In genomic region chr2:204871246-204871953, GRCh38 we compare ENCODE assay signal across 8 cellular contexts.
DNase-seq lines count a peak whose midpoint lies in the region; ATAC-seq and TF ChIP-seq lines count a peak whose summit lies in the region.
"Had no signal": no experiment of that assay in that cellular context is flagged by ENCODE, and none has a peak within 500 bp of the region (broad histone marks: within the 10 kb centered on the region; RNA-seq: fewer than 3 reads in every experiment).

No MANE protein-coding gene starts in this region.

- no peak overlapping the region for H3K4me3 Mint-ChIP-seq in natural killer cell treated with Interleukin-12 subunit alpha and Interleukin-12 subunit beta and Interleukin-15 and Interleukin-18, amount 100 ng/mL, for 72 hours

- H3K36me3 Mint-ChIP-seq in natural killer cell treated with Interleukin-12 subunit alpha and Interleukin-12 subunit beta and Interleukin-15 and Interleukin-18, amount 100 ng/mL, for 72 hours = no peaks in the 10 kb centered on the region

- peak overlapping the region in 1 of 2 donors; percentile 26 for H3K27ac Mint-ChIP-seq in natural killer cell treated with Interleukin-12 subunit alpha and Interleukin-12 subunit beta and Interleukin-15 and Interleukin-18, amount 100 ng/mL, for 72 hours

- no peak overlapping the region for H3K27ac ChIP-seq in brain microvascular endothelial cell

- H3K36me3 ChIP-seq in brain microvascular endothelial cell (replicated peaks) = no peaks in the 10 kb centered on the region

- no peaks in the 10 kb centered on the region for H3K27me3 ChIP-seq in brain microvascular endothelial cell (replicated peaks)

- in situ Hi-C loops in brain microvascular endothelial cell (cut with HindIII; ENCODE audit: low pct_ligation_motif_present, low sequenced_read_pairs) = no loop called here

- H3K4me3 ChIP-seq in brain microvascular endothelial cell (ENCODE audit: low read depth, low read length) = no peak overlapping the region

- H3K9me3 Mint-ChIP-seq in natural killer cell treated with Interleukin-12 subunit alpha and Interleukin-12 subunit beta and Interleukin-15 and Interleukin-18, amount 100 ng/mL, for 72 hours = no peaks in the 10 kb centered on the region

- TF ChIP-seq CTCF in brain microvascular endothelial cell (IDR thresholded peaks at IDR 0.05; ENCODE audit: low read depth, low read length, missing control alignments) = peak; percentile 26

- ATAC-seq in GM18519 (IDR thresholded peaks at IDR 0.05; ENCODE audit: low FRiP score, unreplicated experiment) = no peak
- no peak for ATAC-seq in natural killer cell treated with Interleukin-12 subunit alpha and Interleukin-12 subunit beta and Interleukin-15 and Interleukin-18, amount 100 ng/mL, for 72 hours

- DNase-seq in GM04504 (ENCODE audit: low read depth) (peak; percentile 26), NCI-H1694 treated with DMSO at 0.1 percent for 48 hours (lab: John Stamatoyannopoulos, UW) (peak; percentile 59), brain microvascular endothelial cell (no peak), medulla oblongata (ENCODE audit: extremely low spot score) (peak; percentile 74), DMS79 (lab: John Stamatoyannopoulos, UW) (no peak)
- no peak for DNase-seq in natural killer cell treated with Interleukin-12 subunit alpha and Interleukin-12 subunit beta and Interleukin-15 and Interleukin-18, amount 100 ng/mL, for 72 hours (ENCODE audit: low spot score)
- DNase-seq: right cardiac atrium had no signal

- H3K27me3 Mint-ChIP-seq in natural killer cell treated with Interleukin-12 subunit alpha and Interleukin-12 subunit beta and Interleukin-15 and Interleukin-18, amount 100 ng/mL, for 72 hours = peaks cover 0 to 2% of the 10 kb centered on the region in 2 donors

- peaks cover 0 to 3% of the 10 kb centered on the region in 2 donors for H3K4me1 Mint-ChIP-seq in natural killer cell treated with Interleukin-12 subunit alpha and Interleukin-12 subunit beta and Interleukin-15 and Interleukin-18, amount 100 ng/mL, for 72 hours (ENCODE audit: low read depth in 2 of 2)

Comparison
In these comparisons a context has a peak if more than half of its experiments do, and no peak if none do; other contexts are left out.
1. DNase-seq: peak in GM04504 (single experiment), NCI-H1694 treated with DMSO at 0.1 percent for 48 hours (single experiment) and medulla oblongata (single experiment); none in brain microvascular endothelial cell (single experiment), natural killer cell treated with Interleukin-12 subunit alpha and Interleukin-12 subunit beta and Interleukin-15 and Interleukin-18, amount 100 ng/mL, for 72 hours (single experiment) and DMS79 (single experiment).